8 cellular contexts compared by ENCODE assay signal in the genomic region with DNA sequence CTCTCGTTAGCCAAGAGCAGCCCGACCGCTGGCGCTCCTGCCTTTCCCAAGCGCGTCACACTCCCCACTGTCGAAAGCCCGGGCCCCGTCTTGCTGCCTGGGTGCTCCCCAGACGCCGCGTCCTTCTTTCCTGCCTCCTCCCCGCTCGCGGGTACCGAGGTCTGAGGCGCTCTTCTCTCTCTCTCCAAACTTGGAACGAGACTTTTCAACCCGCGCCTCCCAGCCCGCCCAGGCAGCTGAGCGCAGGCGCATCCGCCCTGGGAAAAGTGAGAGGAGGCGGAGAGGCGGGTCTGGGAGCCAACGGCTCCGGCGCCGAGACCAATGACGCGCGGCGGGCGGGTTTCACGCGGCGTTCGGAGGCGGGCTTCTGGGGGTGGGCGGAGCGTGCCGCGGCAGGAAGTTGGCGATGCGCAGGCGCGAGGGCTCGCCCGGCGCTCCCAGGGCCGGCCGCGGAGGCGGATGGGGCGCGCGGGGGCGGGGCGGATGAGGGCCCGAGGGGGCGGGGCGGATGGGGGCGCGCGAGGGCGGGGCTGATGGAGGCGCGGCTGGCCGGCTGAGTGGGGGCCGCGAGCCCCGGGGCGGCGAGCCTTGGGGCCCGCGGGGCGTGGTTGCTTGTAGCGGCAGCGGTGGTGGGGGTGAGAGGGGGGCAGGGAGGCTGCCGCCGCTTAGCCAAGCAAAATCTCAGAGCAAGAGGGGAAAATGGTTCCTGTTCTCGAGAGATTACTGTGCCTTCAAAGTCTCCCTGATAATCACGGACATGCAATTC. TPM values are rescaled to one million over a fixed set of nuclear protein-coding genes. Genes with fewer than 3 reads are reported as not detected.
DNase-seq lines count a peak whose midpoint lies in the region; ATAC-seq and TF ChIP-seq lines count a peak whose summit lies in the region.

A gene (minus strand): TSS at position 268 of the 766 bp plus-strand sequence. CDS start 309 bp downstream, outside the sequence.

- intact Hi-C loops in dendritic cell treated with granulocyte-macrophage colony-stimulating factor and Interleukin-4, amounts not matched to agents 40 ng/mL and 50 ng/mL, for 4 days (cut with micrococcal nuclease): loop anchor here (5.0 kb wide), 1 partner anchor 77 kb away; a partner anchor contains a TSS

- peaks cover 0 to 21% (median 11%) of the 10 kb centered on the region in 11 experiments; a peak in 15 of 22 replicates for H3K9me3 ChIP-seq in BLaER1 treated with 17β-estradiol and CSF1 and Interleukin-3, amounts not matched to agents 10 nM and 100 nM (replicated peaks in 1 of 11)
- H3K9me3 ChIP-seq in liver (ENCODE audit: control insufficient read depth in 4 of 4, low read length in 3 of 4): no peaks in the 10 kb centered on the region

- no peak for TF ChIP-seq RAD21 in liver (IDR thresholded peaks at IDR 0.05)

- WGBS in liver: 1% methylated on average over 77 of the region's 84 CpGs

- H3K27me3 ChIP-seq in BLaER1 treated with 17β-estradiol and CSF1 and Interleukin-3, amounts not matched to agents 10 nM and 100 nM: peaks cover 47 to 76% (median 67%) of the 10 kb centered on the region in 11 experiments
- no peaks in the 10 kb centered on the region for H3K27me3 ChIP-seq in liver (ENCODE audit: control insufficient read depth in 4 of 4, insufficient read depth in 4 of 4, low read length in 3 of 4)

- peak; percentile 79 for ATAC-seq in GM19351 (IDR thresholded peaks at IDR 0.05; ENCODE audit: unreplicated experiment)
- peak; percentile 82 for ATAC-seq in HG03521 (IDR thresholded peaks at IDR 0.05; ENCODE audit: unreplicated experiment)

- peaks cover 0 to 34% (median 6%) of the 10 kb centered on the region in 11 experiments; a peak in 7 of 22 replicates for H3K36me3 ChIP-seq in BLaER1 treated with 17β-estradiol and CSF1 and Interleukin-3, amounts not matched to agents 10 nM and 100 nM
- peaks cover 0 to 4% (median 0%) of the 10 kb centered on the region in 4 donors for H3K36me3 ChIP-seq in liver (ENCODE audit: control insufficient read depth in 4 of 4, insufficient read depth in 3 of 4, low read depth in 1 of 4, low read length in 3 of 4)

- no peaks in the 10 kb centered on the region for H3K9me3 Mint-ChIP-seq in dendritic cell treated with granulocyte-macrophage colony-stimulating factor and Interleukin-4, amounts not matched to agents 40 ng/mL and 50 ng/mL, for 4 days

- peak within 1 kb of the TSS; percentile 69 to 87 (median 82) for H3K4me2 ChIP-seq in BLaER1 treated with 17β-estradiol and CSF1 and Interleukin-3, amounts not matched to agents 10 nM and 100 nM

- peak within 1 kb of the TSS; percentile 84 to 97 (median 93) for H3K9ac ChIP-seq in BLaER1 treated with 17β-estradiol and CSF1 and Interleukin-3, amounts not matched to agents 10 nM and 100 nM
- H3K9ac ChIP-seq in liver (ENCODE audit: low read depth in 1 of 2, low read length in 2 of 2): peak within 1 kb of the TSS; percentile 22 to 45

- peak within 1 kb of the TSS; percentile 98 for H3K27ac Mint-ChIP-seq in dendritic cell treated with granulocyte-macrophage colony-stimulating factor and Interleukin-4, amounts not matched to agents 40 ng/mL and 50 ng/mL, for 4 days

- H3K4me1 ChIP-seq in BLaER1 treated with 17β-estradiol and CSF1 and Interleukin-3, amounts not matched to agents 10 nM and 100 nM: peaks cover 11 to 33% (median 24%) of the 10 kb centered on the region in 10 experiments; a peak in 18 of 20 replicates
- peaks cover 5 to 27% (median 19%) of the 10 kb centered on the region in 4 donors for H3K4me1 ChIP-seq in liver (ENCODE audit: control insufficient read depth in 4 of 4, insufficient read depth in 4 of 4, low read length in 3 of 4)

- H3K27me3 Mint-ChIP-seq in dendritic cell treated with granulocyte-macrophage colony-stimulating factor and Interleukin-4, amounts not matched to agents 40 ng/mL and 50 ng/mL, for 4 days: no peaks in the 10 kb centered on the region

- H3K4me3 ChIP-seq in BLaER1 treated with 17β-estradiol and CSF1 and Interleukin-3, amounts not matched to agents 10 nM and 100 nM: peak within 1 kb of the TSS; percentile 70 to 85 (median 80)
- H3K4me3 ChIP-seq in liver (ENCODE audit: low read depth in 1 of 3, low read length in 3 of 3): peak within 1 kb of the TSS; percentile 77 to 86 (median 83)

- H3K4me3 Mint-ChIP-seq in dendritic cell treated with granulocyte-macrophage colony-stimulating factor and Interleukin-4, amounts not matched to agents 40 ng/mL and 50 ng/mL, for 4 days: peak within 1 kb of the TSS; percentile 98

- no peak for TF ChIP-seq CTCF in liver (IDR thresholded peaks at IDR 0.05; ENCODE audit: low read depth, low read length, missing input control)

- peaks cover 6% of the 10 kb centered on the region for H3K36me3 Mint-ChIP-seq in dendritic cell treated with granulocyte-macrophage colony-stimulating factor and Interleukin-4, amounts not matched to agents 40 ng/mL and 50 ng/mL, for 4 days (ENCODE audit: low read depth)

- peaks cover 22% of the 10 kb centered on the region for H3K4me1 Mint-ChIP-seq in dendritic cell treated with granulocyte-macrophage colony-stimulating factor and Interleukin-4, amounts not matched to agents 40 ng/mL and 50 ng/mL, for 4 days (ENCODE audit: low read depth)

- DNase-seq in NCI-H748 treated with DMSO at 0.1 percent for 48 hours (lab: John Stamatoyannopoulos, UW): peak; percentile 72
- peak; percentile 77 to 83 for DNase-seq in activated CD4-positive, alpha-beta T cell treated with anti-CD3 and anti-CD28 coated beads, Interleukin-2, amount 50 U/mL, for 4 hours
- peak; percentile 89 for DNase-seq in stimulated activated CD4-positive, alpha-beta T cell treated with anti-CD3 and anti-CD28 coated beads, Interleukin-4, amount 100 ng/mL, for 24 hours

- peak within 1 kb of the TSS; percentile 88 to 97 (median 93) for H3K27ac ChIP-seq in BLaER1 treated with 17β-estradiol and CSF1 and Interleukin-3, amounts not matched to agents 10 nM and 100 nM
- H3K27ac ChIP-seq in liver (ENCODE audit: low read depth in 1 of 2, low read length in 2 of 2): peak within 1 kb of the TSS; percentile 73 to 86

- H4K20me1 ChIP-seq in BLaER1 treated with 17β-estradiol and CSF1 and Interleukin-3, amounts not matched to agents 10 nM and 100 nM: peaks cover 0 to 46% (median 43%) of the 10 kb centered on the region in 11 experiments; a peak in 20 of 22 replicates

TF ChIP-seq in liver, 16 proteins besides CTCF, POLR2A, EP300 and RAD21 (continues in another document):
- TF ChIP-seq EGR1 (IDR thresholded peaks at IDR 0.05; ENCODE audit: low read depth in 2 of 2) (no peak), HNF4G (IDR thresholded peaks at IDR 0.05) (no peak), YY1 (IDR thresholded peaks at IDR 0.05) (peak; percentile 24), FOXA2 (IDR thresholded peaks at IDR 0.05) (no peak), RXRA (IDR thresholded peaks at IDR 0.05) (no peak), TAF1 (conservative IDR thresholded peaks at IDR 0.05) (no peak), GABPA (IDR thresholded peaks at IDR 0.05 in 1 of 2, conservative IDR thresholded peaks at IDR 0.05 in 1 of 2) (no peak), FOXA1 (IDR thresholded peaks at IDR 0.05) (no peak)
- TF ChIP-seq, protein P1, sequence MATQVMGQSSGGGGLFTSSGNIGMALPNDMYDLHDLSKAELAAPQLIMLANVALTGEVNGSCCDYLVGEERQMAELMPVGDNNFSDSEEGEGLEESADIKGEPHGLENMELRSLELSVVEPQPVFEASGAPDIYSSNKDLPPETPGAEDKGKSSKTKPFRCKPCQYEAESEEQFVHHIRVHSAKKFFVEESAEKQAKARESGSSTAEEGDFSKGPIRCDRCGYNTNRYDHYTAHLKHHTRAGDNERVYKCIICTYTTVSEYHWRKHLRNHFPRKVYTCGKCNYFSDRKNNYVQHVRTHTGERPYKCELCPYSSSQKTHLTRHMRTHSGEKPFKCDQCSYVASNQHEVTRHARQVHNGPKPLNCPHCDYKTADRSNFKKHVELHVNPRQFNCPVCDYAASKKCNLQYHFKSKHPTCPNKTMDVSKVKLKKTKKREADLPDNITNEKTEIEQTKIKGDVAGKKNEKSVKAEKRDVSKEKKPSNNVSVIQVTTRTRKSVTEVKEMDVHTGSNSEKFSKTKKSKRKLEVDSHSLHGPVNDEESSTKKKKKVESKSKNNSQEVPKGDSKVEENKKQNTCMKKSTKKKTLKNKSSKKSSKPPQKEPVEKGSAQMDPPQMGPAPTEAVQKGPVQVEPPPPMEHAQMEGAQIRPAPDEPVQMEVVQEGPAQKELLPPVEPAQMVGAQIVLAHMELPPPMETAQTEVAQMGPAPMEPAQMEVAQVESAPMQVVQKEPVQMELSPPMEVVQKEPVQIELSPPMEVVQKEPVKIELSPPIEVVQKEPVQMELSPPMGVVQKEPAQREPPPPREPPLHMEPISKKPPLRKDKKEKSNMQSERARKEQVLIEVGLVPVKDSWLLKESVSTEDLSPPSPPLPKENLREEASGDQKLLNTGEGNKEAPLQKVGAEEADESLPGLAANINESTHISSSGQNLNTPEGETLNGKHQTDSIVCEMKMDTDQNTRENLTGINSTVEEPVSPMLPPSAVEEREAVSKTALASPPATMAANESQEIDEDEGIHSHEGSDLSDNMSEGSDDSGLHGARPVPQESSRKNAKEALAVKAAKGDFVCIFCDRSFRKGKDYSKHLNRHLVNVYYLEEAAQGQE (IDR thresholded peaks at IDR 0.05): peak; percentile 42
- TF ChIP-seq, protein P2, sequence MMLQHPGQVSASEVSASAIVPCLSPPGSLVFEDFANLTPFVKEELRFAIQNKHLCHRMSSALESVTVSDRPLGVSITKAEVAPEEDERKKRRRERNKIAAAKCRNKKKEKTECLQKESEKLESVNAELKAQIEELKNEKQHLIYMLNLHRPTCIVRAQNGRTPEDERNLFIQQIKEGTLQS (IDR thresholded peaks at IDR 0.05): no peak
- TF ChIP-seq, protein P3, sequence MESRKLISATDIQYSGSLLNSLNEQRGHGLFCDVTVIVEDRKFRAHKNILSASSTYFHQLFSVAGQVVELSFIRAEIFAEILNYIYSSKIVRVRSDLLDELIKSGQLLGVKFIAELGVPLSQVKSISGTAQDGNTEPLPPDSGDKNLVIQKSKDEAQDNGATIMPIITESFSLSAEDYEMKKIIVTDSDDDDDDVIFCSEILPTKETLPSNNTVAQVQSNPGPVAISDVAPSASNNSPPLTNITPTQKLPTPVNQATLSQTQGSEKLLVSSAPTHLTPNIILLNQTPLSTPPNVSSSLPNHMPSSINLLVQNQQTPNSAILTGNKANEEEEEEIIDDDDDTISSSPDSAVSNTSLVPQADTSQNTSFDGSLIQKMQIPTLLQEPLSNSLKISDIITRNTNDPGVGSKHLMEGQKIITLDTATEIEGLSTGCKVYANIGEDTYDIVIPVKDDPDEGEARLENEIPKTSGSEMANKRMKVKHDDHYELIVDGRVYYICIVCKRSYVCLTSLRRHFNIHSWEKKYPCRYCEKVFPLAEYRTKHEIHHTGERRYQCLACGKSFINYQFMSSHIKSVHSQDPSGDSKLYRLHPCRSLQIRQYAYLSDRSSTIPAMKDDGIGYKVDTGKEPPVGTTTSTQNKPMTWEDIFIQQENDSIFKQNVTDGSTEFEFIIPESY (IDR thresholded peaks at IDR 0.05): no peak
- TF ChIP-seq, protein P4, sequence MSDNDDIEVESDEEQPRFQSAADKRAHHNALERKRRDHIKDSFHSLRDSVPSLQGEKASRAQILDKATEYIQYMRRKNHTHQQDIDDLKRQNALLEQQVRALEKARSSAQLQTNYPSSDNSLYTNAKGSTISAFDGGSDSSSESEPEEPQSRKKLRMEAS (IDR thresholded peaks at IDR 0.05): no peak

RNA-seq across cellular contexts. Expression of the gene that starts here (rescaled TPM):
- 10 to 100 TPM; 32.5 to 77.9 TPM for total RNA-seq in liver
- 10 to 100 TPM; 34.0 to 37.1 TPM for polyA plus RNA-seq in liver

Comparison
In these comparisons a context has a peak if more than half of its experiments do, and no peak if none do; other contexts are left out.
1. Peak in every context shown above with its lines: DNase-seq, ATAC-seq, H3K4me3 ChIP-seq and H3K27ac ChIP-seq.